ENCODE assay signal across 2 cellular contexts in genomic region chr3:150497956-150498355, GRCh38.
A peak's percentile ranks its signal among the peaks of the same experiment; 100 is the strongest.
TF ChIP-seq lines count a peak whose summit lies in the region.

No MANE protein-coding gene starts in this region.

TF ChIP-seq in IMR-90, 13 proteins besides CTCF, POLR2A, EP300 and RAD21:
- TF ChIP-seq FOS (IDR thresholded peaks at IDR 0.05; ENCODE audit: low read depth, low read length) (peak; percentile 81; the same call in 1 of the 2 replicates), CEBPB (IDR thresholded peaks at IDR 0.05; ENCODE audit: low read depth, low read length) (peak; percentile 56; the same call in 1 of the 2 replicates), SMC3 (IDR thresholded peaks at IDR 0.05; ENCODE audit: low read depth, low read length) (no peak), BHLHE40 (IDR thresholded peaks at IDR 0.05; ENCODE audit: low read depth, low read length) (no peak; the same call in 1 of the 2 replicates), CHD1 (IDR thresholded peaks at IDR 0.05; ENCODE audit: low read depth, low read length) (no peak)

TF ChIP-seq in HepG2, 621 proteins besides CTCF, POLR2A, EP300 and RAD21:
- TF ChIP-seq ZFP36L1 (CRISPR knock-in tag; IDR thresholded peaks at IDR 0.05): no peak
- no peak for TF ChIP-seq RXRB (CRISPR knock-in tag; IDR thresholded peaks at IDR 0.05; ENCODE audit: borderline replicate concordance)
- no peak for TF ChIP-seq GPN1 (CRISPR knock-in tag; IDR thresholded peaks at IDR 0.05; ENCODE audit: borderline replicate concordance)
- TF ChIP-seq ZNF10 (CRISPR knock-in tag; IDR thresholded peaks at IDR 0.05; ENCODE audit: borderline replicate concordance, low read depth): no peak
- no peak for TF ChIP-seq ZNF383 (CRISPR knock-in tag; IDR thresholded peaks at IDR 0.05; ENCODE audit: borderline replicate concordance)
- TF ChIP-seq ZSCAN31 (CRISPR knock-in tag; IDR thresholded peaks at IDR 0.05; ENCODE audit: low read depth): no peak
- TF ChIP-seq KDM1A (CRISPR knock-in tag; IDR thresholded peaks at IDR 0.05): no peak
- TF ChIP-seq MAFK (conservative IDR thresholded peaks at IDR 0.05 in 1 of 2, IDR thresholded peaks at IDR 0.05 in 1 of 2; ENCODE audit: low read length in 2 of 2): no peak
- TF ChIP-seq ZNF503 (CRISPR knock-in tag; IDR thresholded peaks at IDR 0.05): no peak
- TF ChIP-seq ZFP62 (CRISPR knock-in tag; IDR thresholded peaks at IDR 0.05): no peak
- TF ChIP-seq HDAC6 (IDR thresholded peaks at IDR 0.05; ENCODE audit: low read depth, low read length): no peak
- no peak for TF ChIP-seq RBM22 (optimal IDR thresholded peaks at IDR 0.05; ENCODE audit: low read length)
